15 cellular contexts compared by ENCODE assay signal in the genomic region with DNA sequence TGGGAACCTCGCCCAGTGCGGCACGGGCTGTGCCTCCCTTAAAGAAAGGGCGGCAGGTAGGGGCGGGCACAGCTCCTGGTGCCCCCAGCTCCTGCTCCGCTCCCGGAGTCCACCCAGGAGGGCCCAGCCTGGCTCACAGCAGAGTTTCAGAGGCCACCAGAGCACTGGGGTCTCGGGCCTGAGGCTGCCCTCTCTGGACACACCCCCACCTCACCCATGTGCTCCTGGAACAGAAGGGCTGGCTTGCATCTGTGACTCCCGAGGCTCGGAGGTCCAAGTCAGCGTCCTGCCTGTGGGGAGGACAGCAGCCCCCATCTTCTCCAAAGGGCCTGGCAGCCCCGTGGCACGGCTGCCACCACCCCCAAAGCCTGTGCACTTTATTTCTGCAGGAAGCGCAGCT.
DNase-seq lines count a peak whose midpoint lies in the region; ATAC-seq and TF ChIP-seq lines count a peak whose summit lies in the region.
"Had no signal": no experiment of that assay in that cellular context is flagged by ENCODE, and none has a peak within 500 bp of the region (broad histone marks: within the 10 kb centered on the region; RNA-seq: fewer than 3 reads in every experiment).

No MANE protein-coding gene starts in this region.

- H3K4me3 Mint-ChIP-seq in CD14-positive monocyte, result no peak overlapping the region
- no peak overlapping the region for H3K4me3 Mint-ChIP-seq in activated CD4-positive, alpha-beta T cell treated with anti-CD3 and anti-CD28 coated beads for 36 hours
- H3K4me3 Mint-ChIP-seq: CD4-positive, alpha-beta T cell had no signal

- TF ChIP-seq POLR2A in spleen (IDR thresholded peaks at IDR 0.05), result no peak

- H3K27me3 Mint-ChIP-seq in CD14-positive monocyte (ENCODE audit: low read depth in 3 of 3), result peaks cover 1 to 11% (median 2%) of the 10 kb centered on the region in 3 donors
- peaks cover 6% of the 10 kb centered on the region for H3K27me3 Mint-ChIP-seq in activated CD4-positive, alpha-beta T cell treated with anti-CD3 and anti-CD28 coated beads for 36 hours

- ATAC-seq in lower lobe of right lung, result no peak
- no peak for ATAC-seq in activated CD4-positive, alpha-beta T cell treated with anti-CD3 and anti-CD28 coated beads for 36 hours

- peak; percentile 20 for DNase-seq in CD14-positive monocyte (ENCODE audit: low spot score)
- DNase-seq in lower lobe of right lung, result peak; percentile 30
- peak; percentile 63 for DNase-seq in spleen
- no peak for DNase-seq in activated CD4-positive, alpha-beta T cell treated with anti-CD3 and anti-CD28 coated beads for 36 hours
- DNase-seq in anterior cingulate cortex (lab: John Stamatoyannopoulos, UW), result no peak
- no peak for DNase-seq in germinal center (ENCODE audit: low spot score)
- DNase-seq: ACHN; Calu3; CD4-positive, alpha-beta T cell; DMS 273 treated with DMSO at 0.1 percent for 48 hours; DMS79; GOT3; HCEC 1CT had no signal

- no peaks in the 10 kb centered on the region for H3K36me3 Mint-ChIP-seq in CD14-positive monocyte
- H3K36me3 Mint-ChIP-seq in activated CD4-positive, alpha-beta T cell treated with anti-CD3 and anti-CD28 coated beads for 36 hours (ENCODE audit: low read depth), result no peaks in the 10 kb centered on the region

- 72 to 88% (median 83%) methylated on average over 10 to 14 of the region's 14 CpGs for WGBS in spleen, 5 donors

- no peaks in the 10 kb centered on the region for H3K36me3 ChIP-seq in lower lobe of right lung
- no peaks in the 10 kb centered on the region for H3K36me3 ChIP-seq in spleen
- H3K36me3 ChIP-seq: BLaER1 treated with 17β-estradiol and CSF1 and Interleukin-3, amounts not matched to agents 10 nM and 100 nM had no signal

- no peaks in the 10 kb centered on the region for H3K4me1 ChIP-seq in lower lobe of right lung
- no peaks in the 10 kb centered on the region for H3K4me1 ChIP-seq in spleen

- H3K9me3 Mint-ChIP-seq in CD14-positive monocyte, result peaks cover 0 to 7% (median 2%) of the 10 kb centered on the region in 7 donors
- no peaks in the 10 kb centered on the region for H3K9me3 Mint-ChIP-seq in activated CD4-positive, alpha-beta T cell treated with anti-CD3 and anti-CD28 coated beads for 36 hours (ENCODE audit: low read depth)
- H3K9me3 Mint-ChIP-seq: CD4-positive, alpha-beta T cell had no signal

- no peaks in the 10 kb centered on the region for H3K4me1 Mint-ChIP-seq in CD14-positive monocyte
- H3K4me1 Mint-ChIP-seq in activated CD4-positive, alpha-beta T cell treated with anti-CD3 and anti-CD28 coated beads for 36 hours, result no peaks in the 10 kb centered on the region

- H3K9me3 ChIP-seq in lower lobe of right lung (peaks cover 3% of the 10 kb centered on the region), spleen (peaks cover 0 to 16% (median 10%) of the 10 kb centered on the region in 8 donors)

- H3K4me3 ChIP-seq in lower lobe of right lung (no peak overlapping the region), spleen (no peak overlapping the region)
- H3K4me3 ChIP-seq: BLaER1 treated with 17β-estradiol and CSF1 and Interleukin-3, amounts not matched to agents 10 nM and 100 nM had no signal

- peaks cover 6% of the 10 kb centered on the region for H3K27me3 ChIP-seq in lower lobe of right lung (ENCODE audit: low read depth)
- H3K27me3 ChIP-seq in spleen (replicated peaks in 1 of 7), result peaks cover 0 to 51% (median 0%) of the 10 kb centered on the region in 7 donors
- H3K27me3 ChIP-seq: BLaER1 treated with 17β-estradiol and CSF1 and Interleukin-3, amounts not matched to agents 10 nM and 100 nM had no signal

- CTCF ChIA-PET in activated CD4-positive, alpha-beta T cell treated with anti-CD3 and anti-CD28 coated beads for 36 hours (lab: Charles Lee), result no interaction called here

- POLR2A ChIA-PET in activated CD4-positive, alpha-beta T cell treated with anti-CD3 and anti-CD28 coated beads for 36 hours (lab: Charles Lee), result no interaction called here

- no peak for TF ChIP-seq CTCF in CD14-positive monocyte (IDR thresholded peaks at IDR 0.05)
- no peak for TF ChIP-seq CTCF in lower lobe of right lung (IDR thresholded peaks at IDR 0.05)
- no peak for TF ChIP-seq CTCF in spleen (IDR thresholded peaks at IDR 0.05 in 8 of 11, conservative IDR thresholded peaks at IDR 0.05 in 3 of 11)

- intact Hi-C loops in CD14-positive monocyte (cut with micrococcal nuclease), result no loop called here
- intact Hi-C loops in lower lobe of right lung (cut with DNase I), result no loop called here
- intact Hi-C loops in spleen (cut with DNase I; ENCODE audit: low total_unique reads), result no loop called here
- intact Hi-C loops in activated CD4-positive, alpha-beta T cell treated with anti-CD3 and anti-CD28 coated beads for 36 hours (cut with DNase I, micrococcal nuclease), result no loop called here

- H3K27ac ChIP-seq in angular gyrus (ENCODE audit: low read depth, low read length) (peak overlapping the region; percentile 75), lower lobe of right lung (no peak overlapping the region), spleen (no peak overlapping the region)
- H3K27ac ChIP-seq: BLaER1 treated with 17β-estradiol and CSF1 and Interleukin-3, amounts not matched to agents 10 nM and 100 nM had no signal

- H3K27ac Mint-ChIP-seq in CD14-positive monocyte, result no peak overlapping the region
- H3K27ac Mint-ChIP-seq in activated CD4-positive, alpha-beta T cell treated with anti-CD3 and anti-CD28 coated beads for 36 hours, result no peak overlapping the region
- H3K27ac Mint-ChIP-seq: CD4-positive, alpha-beta T cell had no signal

Comparison
In these comparisons a context has a peak if more than half of its experiments do, and no peak if none do; other contexts are left out.
1. DNase-seq: peak in CD14-positive monocyte (single experiment), lower lobe of right lung (single experiment) and spleen (single experiment); none in activated CD4-positive, alpha-beta T cell treated with anti-CD3 and anti-CD28 coated beads for 36 hours (single experiment), anterior cingulate cortex (0 of 58) and germinal center (single experiment).